Comparison of ENCODE assay signal across 8 cellular contexts in genomic region chr12:122888232-122888752, GRCh38. TPM values are rescaled to one million over a fixed set of nuclear protein-coding genes. Genes with fewer than 3 reads are reported as not detected.
DNase-seq lines count a peak whose midpoint lies in the region; ATAC-seq, FAIRE-seq and TF ChIP-seq lines count a peak whose summit lies in the region.

No MANE protein-coding gene starts in this region.

- TF ChIP-seq CTCF in Calu3 (IDR thresholded peaks at IDR 0.05; ENCODE audit: unreplicated experiment) (no peak), fibroblast of villous mesenchyme (IDR thresholded peaks at IDR 0.05; ENCODE audit: insufficient read depth, low read depth, low read length) (no peak), osteocyte (IDR thresholded peaks at IDR 0.05) (no peak)

- H3K27ac Mint-ChIP-seq in Calu3 (ENCODE audit: unreplicated experiment) (peak overlapping the region; percentile 98), osteocyte (ENCODE audit: unreplicated experiment) (peak overlapping the region; percentile 56)
- peak overlapping the region; percentile 69 for H3K27ac Mint-ChIP-seq in activated T-helper 17 cell treated with anti-CD3 and anti-CD28 coated beads, Interleukin-2, amount 50 U/mL, for 72 hours

- DNase-seq in Calu3, result peak; percentile 91
- DNase-seq in NCI-H748 treated with DMSO at 0.1 percent for 48 hours (lab: John Stamatoyannopoulos, UW), result peak; percentile 31
- DNase-seq in fibroblast of villous mesenchyme (ENCODE audit: low read depth), result peak; percentile 74
- DNase-seq in osteocyte (ENCODE audit: extremely low spot score, unreplicated experiment), result no peak
- DNase-seq in GM19239 (ENCODE audit: insufficient read length, low spot score), result no peak

- no peak for FAIRE-seq in GM19239 (lab: Jason Lieb, UNC)

- peak; percentile 28 for ATAC-seq in HG02798 (IDR thresholded peaks at IDR 0.05; ENCODE audit: poor library complexity, unreplicated experiment)
- ATAC-seq in activated T-helper 17 cell treated with anti-CD3 and anti-CD28 coated beads, Interleukin-2, amount 50 U/mL, for 72 hours (replicated peaks), result peak; percentile 63
- ATAC-seq in GM18873 (IDR thresholded peaks at IDR 0.05; ENCODE audit: low FRiP score, unreplicated experiment), result no peak

- H3K9me3 Mint-ChIP-seq in Calu3 (ENCODE audit: low read depth, unreplicated experiment), result no peaks in the 10 kb centered on the region
- H3K9me3 Mint-ChIP-seq in activated T-helper 17 cell treated with anti-CD3 and anti-CD28 coated beads, Interleukin-2, amount 50 U/mL, for 72 hours, result no peaks in the 10 kb centered on the region
- H3K9me3 Mint-ChIP-seq in osteocyte (ENCODE audit: unreplicated experiment), result no peaks in the 10 kb centered on the region

- intact Hi-C loops in Calu3 (cut with micrococcal nuclease; ENCODE audit: unreplicated experiment), result loop anchor here (10.0 kb wide), 1 partner anchor 347 kb away; the partner anchor contains the start of genes MPHOSPH9 and MTRFR

- H3K4me3 Mint-ChIP-seq in Calu3 (ENCODE audit: low read depth, unreplicated experiment) (peak overlapping the region; percentile 100), osteocyte (ENCODE audit: unreplicated experiment) (no peak overlapping the region)
- H3K4me3 Mint-ChIP-seq in activated T-helper 17 cell treated with anti-CD3 and anti-CD28 coated beads, Interleukin-2, amount 50 U/mL, for 72 hours, result peak overlapping the region; percentile 80

- H3K4me1 Mint-ChIP-seq in Calu3 (ENCODE audit: low read depth, unreplicated experiment) (peaks cover 81% of the 10 kb centered on the region), osteocyte (ENCODE audit: unreplicated experiment) (peaks cover 79% of the 10 kb centered on the region)
- H3K4me1 Mint-ChIP-seq in activated T-helper 17 cell treated with anti-CD3 and anti-CD28 coated beads, Interleukin-2, amount 50 U/mL, for 72 hours, result peaks cover 59% of the 10 kb centered on the region

- peaks cover 77% of the 10 kb centered on the region for H3K36me3 Mint-ChIP-seq in Calu3 (ENCODE audit: insufficient read depth, unreplicated experiment)
- peaks cover 2% of the 10 kb centered on the region for H3K36me3 Mint-ChIP-seq in activated T-helper 17 cell treated with anti-CD3 and anti-CD28 coated beads, Interleukin-2, amount 50 U/mL, for 72 hours (ENCODE audit: low read depth)
- peaks cover 3% of the 10 kb centered on the region for H3K36me3 Mint-ChIP-seq in osteocyte (ENCODE audit: unreplicated experiment)

- H3K4me3 ChIP-seq in fibroblast of villous mesenchyme (ENCODE audit: low read depth, low read length), result no peak overlapping the region

- CTCF ChIA-PET in Calu3 (lab: Charles Lee), result interaction anchor here (0.6 to 3.4 kb wide), 16 partner anchors 8 to 906 kb away, joined by 3 to 16 read pairs (median 4); partner anchors contain the start of gene OGFOD2

- BruUV-seq in Calu3 (replicated peaks; lab: Mats Ljungman, UMichigan), result no TSS peak

- H3K27me3 Mint-ChIP-seq in Calu3 (ENCODE audit: unreplicated experiment) (no peaks in the 10 kb centered on the region), osteocyte (ENCODE audit: unreplicated experiment) (no peaks in the 10 kb centered on the region)
- H3K27me3 Mint-ChIP-seq in activated T-helper 17 cell treated with anti-CD3 and anti-CD28 coated beads, Interleukin-2, amount 50 U/mL, for 72 hours, result no peaks in the 10 kb centered on the region

RNA-seq across cellular contexts. Expression of gene VPS37B, which starts 7.6 kb away (rescaled TPM):
- total RNA-seq in Calu3 (2022) (104 and 118 TPM in 2 replicates), fibroblast of villous mesenchyme (21.2 and 26.4 TPM in 2 replicates), osteocyte (27.5 and 29.9 TPM in 2 replicates)
- 10 to 100 TPM; 10.5 to 17.0 TPM for total RNA-seq in activated T-helper 17 cell treated with anti-CD3 and anti-CD28 coated beads, Interleukin-2, amount 50 U/mL, for 72 hours

RNA-seq across cellular contexts. Expression of gene HIP1R, which starts 53.0 kb away (rescaled TPM):
- total RNA-seq in Calu3 (2022) (234 and 246 TPM in 2 replicates), fibroblast of villous mesenchyme (11.2 and 11.9 TPM in 2 replicates), osteocyte (26.0 and 31.3 TPM in 2 replicates)
- total RNA-seq in activated T-helper 17 cell treated with anti-CD3 and anti-CD28 coated beads, Interleukin-2, amount 50 U/mL, for 72 hours, result 10 to 100 TPM; 14.7 to 23.3 TPM

Comparison
In these comparisons a context has a peak if more than half of its experiments do, and no peak if none do; other contexts are left out.
1. DNase-seq: peak in Calu3 (single experiment), NCI-H748 treated with DMSO at 0.1 percent for 48 hours (single experiment) and fibroblast of villous mesenchyme (single experiment); none in osteocyte (single experiment) and GM19239 (single experiment).
2. Peak in every context shown above with its lines, with median percentiles within 50 percentile points of each other: H3K27ac Mint-ChIP-seq.